8 cellular contexts compared by ENCODE assay signal in the genomic region with DNA sequence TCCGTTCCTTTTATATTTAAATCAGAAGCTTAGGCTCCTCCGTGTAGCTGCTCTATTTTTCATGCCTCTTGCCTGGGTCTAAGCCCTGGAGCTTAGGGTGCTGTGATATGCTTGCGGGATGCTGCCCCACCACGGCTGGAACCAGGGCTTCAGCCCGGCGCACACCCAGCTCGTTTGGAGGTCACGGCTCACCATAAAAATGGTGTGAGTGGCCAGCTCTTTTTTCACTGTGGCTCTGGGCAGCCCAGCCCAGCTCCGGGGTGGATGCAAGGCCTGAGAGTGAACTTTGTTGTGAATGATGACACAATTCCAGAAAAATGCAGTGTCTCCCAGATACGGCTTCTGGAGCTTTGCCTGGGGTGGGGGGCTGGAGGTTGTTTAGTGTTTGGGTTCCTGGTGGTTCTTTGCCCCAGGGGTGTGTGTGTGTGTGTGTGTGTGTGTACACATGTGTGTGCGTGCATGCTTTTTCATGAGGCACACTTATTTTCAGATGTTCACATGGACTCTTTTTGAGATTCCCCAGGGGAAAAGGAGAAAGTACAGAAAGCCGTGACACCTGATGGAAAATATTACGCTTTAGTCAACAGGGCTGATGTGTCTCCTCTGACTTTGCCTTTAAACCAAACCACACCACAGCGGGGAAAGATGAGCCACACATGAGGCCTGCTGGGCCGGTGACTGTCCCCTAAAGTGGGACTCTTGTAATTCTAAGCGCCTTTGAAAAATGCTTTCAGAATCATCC. TPM values are rescaled to one million over a fixed set of nuclear protein-coding genes. Genes with fewer than 3 reads are reported as not detected.
DNase-seq lines count a peak whose midpoint lies in the region; ATAC-seq, FAIRE-seq and TF ChIP-seq lines count a peak whose summit lies in the region.

No MANE protein-coding gene starts in this region.

- H3K27me3 ChIP-seq in GM23248 (replicated peaks; ENCODE audit: insufficient read depth) (no peaks in the 10 kb centered on the region), tibial artery (no peaks in the 10 kb centered on the region)

- H3K9me3 Mint-ChIP-seq in activated B cell treated with CpG ODN at 0.5 μM for 24 hours (peaks cover 3% of the 10 kb centered on the region), natural killer cell (no peaks in the 10 kb centered on the region)

- H3K79me2 ChIP-seq in GM23248 (ENCODE audit: insufficient read depth): peaks cover 69% of the 10 kb centered on the region

- in situ Hi-C loops in GM23248 (cut with MboI): no loop called here

- no peaks in the 10 kb centered on the region for H3K9me3 ChIP-seq in GM23248 (ENCODE audit: low read depth)
- no peaks in the 10 kb centered on the region for H3K9me3 ChIP-seq in tibial artery

- peak overlapping the region; percentile 82 for H3K9ac ChIP-seq in GM23248

- no peak for FAIRE-seq in GM12892 (lab: Jason Lieb, UNC)

- H3K4me2 ChIP-seq in GM23248 (ENCODE audit: unreplicated experiment): peak overlapping the region; percentile 59

- TF ChIP-seq POLR2A in GM12892 (IDR thresholded peaks at IDR 0.05; ENCODE audit: low read depth, low read length): no peak

- POLR2A ChIA-PET in activated B cell treated with CpG ODN at 0.5 μM for 24 hours (lab: Charles Lee): no interaction called here

- H3K36me3 Mint-ChIP-seq in activated B cell treated with CpG ODN at 0.5 μM for 24 hours (ENCODE audit: low read depth) (peaks cover 14% of the 10 kb centered on the region), natural killer cell (no peaks in the 10 kb centered on the region)

- CTCF ChIA-PET in activated B cell treated with CpG ODN at 0.5 μM for 24 hours (lab: Charles Lee): no interaction called here

- peak; percentile 97 for DNase-seq in GM23248
- DNase-seq in activated B cell treated with CpG ODN at 0.5 μM for 24 hours: no peak
- no peak for DNase-seq in epithelial cell of prostate (ENCODE audit: low read depth, low spot score)
- no peak for DNase-seq in natural killer cell
- peak; percentile 89 to 95 for DNase-seq in tibial artery
- DNase-seq in DMS79 (lab: John Stamatoyannopoulos, UW): no peak
- no peak for DNase-seq in GM12892 (ENCODE audit: insufficient read length)
- DNase-seq in SHP77 (lab: John Stamatoyannopoulos, UW): no peak

- peak; percentile 40 for ATAC-seq in activated B cell treated with CpG ODN at 0.5 μM for 24 hours (ENCODE audit: low read depth)
- peak in 1 of 3 donors; percentile 64 for ATAC-seq in natural killer cell

- H3K27ac Mint-ChIP-seq in activated B cell treated with CpG ODN at 0.5 μM for 24 hours (peak overlapping the region; percentile 59), natural killer cell (peak overlapping the region; percentile 41 to 81)

- intact Hi-C loops in activated B cell treated with CpG ODN at 0.5 μM for 24 hours (cut with micrococcal nuclease) (no loop called here), natural killer cell (cut with micrococcal nuclease) (no loop called here), tibial artery (cut with DNase I; ENCODE audit: low total_unique reads) (loop anchor here (5.0 kb wide), 1 partner anchor 41 kb away; no protein-coding TSS in a partner anchor)

- TF ChIP-seq CTCF in activated B cell treated with CpG ODN at 0.5 μM for 24 hours (IDR thresholded peaks at IDR 0.05) (no peak), natural killer cell (IDR thresholded peaks at IDR 0.05) (no peak), tibial artery (IDR thresholded peaks at IDR 0.05) (peak; percentile 19 to 23)

- H3K4me3 ChIP-seq in GM23248: peak overlapping the region; percentile 36
- H3K4me3 ChIP-seq in tibial artery: peak overlapping the region in 1 of 2 donors; percentile 3

- H3K9me2 ChIP-seq in GM23248 (ENCODE audit: insufficient read depth): no peaks in the 10 kb centered on the region

- H3K36me3 ChIP-seq in GM23248 (ENCODE audit: low read depth): no peaks in the 10 kb centered on the region
- H3K36me3 ChIP-seq in tibial artery: no peaks in the 10 kb centered on the region

- H3K27ac ChIP-seq in GM23248 (peak overlapping the region; percentile 96), epithelial cell of prostate (peak overlapping the region; percentile 48), tibial artery (peak overlapping the region; percentile 85)

- H3K4me1 Mint-ChIP-seq in activated B cell treated with CpG ODN at 0.5 μM for 24 hours: peaks cover 46% of the 10 kb centered on the region
- H3K4me1 Mint-ChIP-seq in natural killer cell: peaks cover 26 to 44% of the 10 kb centered on the region in 2 donors

- H4K20me1 ChIP-seq in GM23248 (ENCODE audit: insufficient read depth): no peaks in the 10 kb centered on the region

- H2AFZ ChIP-seq in GM23248: no peak overlapping the region

- peaks cover 52% of the 10 kb centered on the region for H3F3A ChIP-seq in GM23248 (ENCODE audit: insufficient read depth)

- 6 to 7% methylated on average over 16 of the region's 16 CpGs for WGBS in GM23248 (ENCODE audit: low coverage in 1 of 2, low lambda C conversion rate in 2 of 2, missing lambda C conversion rate in 2 of 2), 2 experiments

- H3K27me3 Mint-ChIP-seq in activated B cell treated with CpG ODN at 0.5 μM for 24 hours: no peaks in the 10 kb centered on the region
- no peaks in the 10 kb centered on the region for H3K27me3 Mint-ChIP-seq in natural killer cell (ENCODE audit: low read depth in 2 of 2)

- H3K4me3 Mint-ChIP-seq in activated B cell treated with CpG ODN at 0.5 μM for 24 hours: no peak overlapping the region
- no peak overlapping the region for H3K4me3 Mint-ChIP-seq in natural killer cell

- H3K4me1 ChIP-seq in GM23248 (ENCODE audit: insufficient read depth) (peaks cover 56% of the 10 kb centered on the region), tibial artery (peaks cover 0 to 80% (median 55%) of the 10 kb centered on the region in 4 donors)

RNA-seq across cellular contexts. Expression of a gene that starts 46.2 kb away (rescaled TPM):
- 13.7 and 16.4 TPM in 2 replicates for total RNA-seq in GM23248 (2014; rRNA removed; shearing (Covaris generic))
- polyA plus RNA-seq in GM23248 (2016; fragmentation: Nextera tagmentation; extraction: Ambion mirVana): 4.3 and 5.2 TPM in 2 replicates
- 19.9 and 21.3 TPM in 2 replicates for total RNA-seq in activated B cell treated with CpG ODN at 0.5 μM for 24 hours
- total RNA-seq in natural killer cell: 10 to 100 TPM; 37.6 to 54.3 (median 47.9) TPM
- 13.0 TPM for polyA plus RNA-seq in GM12892 (2012; ENCODE audit: missing spikeins)

Comparison
In these comparisons a context has a peak if more than half of its experiments do, and no peak if none do; other contexts are left out.
1. DNase-seq: peak in GM23248 (single experiment) and tibial artery (2 of 2); none in activated B cell treated with CpG ODN at 0.5 μM for 24 hours (single experiment), epithelial cell of prostate (single experiment), natural killer cell (single experiment), DMS79 (single experiment), GM12892 (single experiment) and SHP77 (0 of 2).
2. CTCF ChIP-seq: peak in tibial artery (2 of 2); none in activated B cell treated with CpG ODN at 0.5 μM for 24 hours (single experiment) and natural killer cell (single experiment).
3. Peak in every context shown above with its lines, with median percentiles within 50 percentile points of each other: H3K27ac ChIP-seq.